8 cellular contexts compared by ENCODE assay signal in the genomic region with DNA sequence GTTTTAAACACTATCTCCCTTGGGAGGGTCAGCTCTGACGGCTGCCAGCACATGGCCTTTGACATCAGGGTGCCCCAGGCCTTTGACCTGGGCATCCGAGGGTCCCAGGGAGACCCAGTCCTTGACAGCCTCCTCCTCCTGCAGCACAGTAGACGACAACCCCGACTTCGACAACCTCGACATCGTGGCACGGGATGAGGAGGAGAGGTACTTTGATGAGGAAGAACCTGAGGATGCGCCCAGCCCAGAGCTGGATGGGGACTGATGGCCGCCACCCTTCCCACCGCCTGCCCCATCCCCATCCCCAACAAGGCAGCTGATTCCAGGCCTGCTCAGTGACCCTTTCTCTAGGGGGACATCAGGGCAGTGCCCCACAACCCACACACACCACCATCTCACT. TPM values are rescaled to one million over a fixed set of nuclear protein-coding genes. Genes with fewer than 3 reads are reported as not detected.
DNase-seq lines count a peak whose midpoint lies in the region; ATAC-seq, FAIRE-seq and TF ChIP-seq lines count a peak whose summit lies in the region.
"Had no signal": no experiment of that assay in that cellular context is flagged by ENCODE, and none has a peak within 500 bp of the region (broad histone marks: within the 10 kb centered on the region; RNA-seq: fewer than 3 reads in every experiment).

No MANE protein-coding gene starts in this region.

- H3K9me3 ChIP-seq in stomach smooth muscle (ENCODE audit: control insufficient read depth in 2 of 2, low read length in 2 of 2) = no peaks in the 10 kb centered on the region

- H3K4me1 Mint-ChIP-seq in T-helper 2 cell treated with Interferon-gamma antibody and Interleukin-4, amounts not matched to agents 5 μg/mL and 100 μg/mL, for 36 hours (ENCODE audit: low read depth) = peaks cover 26% of the 10 kb centered on the region

- no peak for FAIRE-seq in HTR-8/SVneo (lab: Jason Lieb, UNC)
- FAIRE-seq: A204.1 had no signal

- no peak for TF ChIP-seq CTCF in fibroblast of villous mesenchyme (IDR thresholded peaks at IDR 0.05; ENCODE audit: insufficient read depth, low read depth, low read length)

- H3K4me3 ChIP-seq in fibroblast of villous mesenchyme (ENCODE audit: low read depth, low read length) (peak overlapping the region; percentile 19), stomach smooth muscle (ENCODE audit: low read length in 2 of 2) (no peak overlapping the region)

- peak overlapping the region; percentile 93 for H3K27ac ChIP-seq in stomach smooth muscle (ENCODE audit: low read length)

- H3K4me1 ChIP-seq in stomach smooth muscle (ENCODE audit: control insufficient read depth, insufficient read depth, low read length) = peaks cover 48% of the 10 kb centered on the region

- H3K9me3 Mint-ChIP-seq in T-helper 2 cell treated with Interferon-gamma antibody and Interleukin-4, amounts not matched to agents 5 μg/mL and 100 μg/mL, for 36 hours = no peaks in the 10 kb centered on the region

- peaks cover 63% of the 10 kb centered on the region for H3K36me3 Mint-ChIP-seq in T-helper 2 cell treated with Interferon-gamma antibody and Interleukin-4, amounts not matched to agents 5 μg/mL and 100 μg/mL, for 36 hours (ENCODE audit: low read depth)

- no peak for ATAC-seq in GM21423 (IDR thresholded peaks at IDR 0.05; ENCODE audit: unreplicated experiment)
- ATAC-seq: foreskin keratinocyte had no signal

- H3K4me3 Mint-ChIP-seq in T-helper 2 cell treated with Interferon-gamma antibody and Interleukin-4, amounts not matched to agents 5 μg/mL and 100 μg/mL, for 36 hours = no peak overlapping the region

- H3K27ac Mint-ChIP-seq in T-helper 2 cell treated with Interferon-gamma antibody and Interleukin-4, amounts not matched to agents 5 μg/mL and 100 μg/mL, for 36 hours = peak overlapping the region; percentile 66

- H3K27me3 ChIP-seq in stomach smooth muscle (ENCODE audit: control insufficient read depth in 1 of 2, insufficient read depth in 2 of 2, low read length in 2 of 2) = no peaks in the 10 kb centered on the region
- H3K27me3 ChIP-seq: foreskin keratinocyte had no signal

- peaks cover 28 to 31% of the 10 kb centered on the region in 2 donors for H3K36me3 ChIP-seq in stomach smooth muscle (ENCODE audit: control insufficient read depth in 2 of 2, insufficient read depth in 2 of 2, low read length in 2 of 2)

- H3K9ac ChIP-seq in stomach smooth muscle (ENCODE audit: low read length in 2 of 2) = peak overlapping the region in 1 of 2 donors; percentile 39

- DNase-seq in T-helper 2 cell treated with Interferon-gamma antibody and Interleukin-4, amounts not matched to agents 5 μg/mL and 100 μg/mL, for 36 hours (ENCODE audit: low spot score) = no peak
- DNase-seq in T-helper 2 cell = no peak
- no peak for DNase-seq in fibroblast of villous mesenchyme (ENCODE audit: low read depth)
- no peak for DNase-seq in HTR-8/SVneo (ENCODE audit: insufficient read length, low spot score)
- DNase-seq: foreskin keratinocyte had no signal

- H3K27me3 Mint-ChIP-seq in T-helper 2 cell treated with Interferon-gamma antibody and Interleukin-4, amounts not matched to agents 5 μg/mL and 100 μg/mL, for 36 hours (ENCODE audit: low read depth) = no peaks in the 10 kb centered on the region

RNA-seq across cellular contexts. Expression of gene CCDC97, which starts 12.5 kb away (rescaled TPM):
- total RNA-seq in fibroblast of villous mesenchyme = 9.7 and 11.2 TPM in 2 replicates

RNA-seq across cellular contexts. Expression of gene TGFB1, which starts 31.3 kb away (rescaled TPM):
- total RNA-seq in fibroblast of villous mesenchyme = 7.8 and 16.8 TPM in 2 replicates

RNA-seq across cellular contexts. Expression of gene B9D2, which starts 41.5 kb away (rescaled TPM):
- 3.5 and 4.5 TPM in 2 replicates for total RNA-seq in fibroblast of villous mesenchyme

RNA-seq across cellular contexts. Expression of gene TMEM91, which starts 53.9 kb away (rescaled TPM):
- total RNA-seq in fibroblast of villous mesenchyme = 2.6 and 5.5 TPM in 2 replicates

RNA-seq across cellular contexts. Expression of gene HNRNPUL1, which starts 58.3 kb away (rescaled TPM):
- 123 and 128 TPM in 2 replicates for total RNA-seq in fibroblast of villous mesenchyme
